ENCODE assay signal across 9 cellular contexts in the genomic region with DNA sequence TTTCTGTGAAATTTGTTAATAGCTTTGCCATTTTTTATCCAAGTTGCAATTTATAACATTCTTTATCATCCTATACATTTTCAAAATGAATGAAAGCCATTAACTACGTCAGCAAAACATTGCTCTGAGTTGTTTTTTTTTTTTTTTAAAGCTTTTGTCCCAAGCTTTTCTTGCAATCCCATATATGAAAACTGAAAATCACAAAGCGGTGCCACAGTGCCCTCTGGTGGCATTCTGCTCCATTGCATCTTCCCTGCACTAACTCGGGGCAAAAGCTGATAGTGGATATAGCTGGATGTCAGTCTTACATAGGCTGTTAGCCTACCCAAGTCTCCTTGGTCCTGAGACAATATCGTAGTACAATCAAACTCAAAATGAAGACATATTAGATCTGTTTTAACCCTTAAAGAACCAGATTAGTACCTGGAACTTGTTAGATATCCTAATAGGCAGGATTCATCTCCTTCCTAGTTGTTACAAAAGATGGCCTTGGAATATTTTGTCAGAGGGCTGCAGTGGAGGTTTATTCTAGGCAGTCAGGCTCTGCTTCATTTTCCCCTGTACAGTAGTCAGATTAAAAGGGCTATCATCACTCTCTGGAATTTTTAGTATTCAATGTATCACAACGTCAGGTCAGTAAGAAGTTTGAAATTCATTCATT.
DNase-seq lines count a peak whose midpoint lies in the region; ATAC-seq, FAIRE-seq and TF ChIP-seq lines count a peak whose summit lies in the region.
"Had no signal": no experiment of that assay in that cellular context is flagged by ENCODE, and none has a peak within 500 bp of the region (broad histone marks: within the 10 kb centered on the region; RNA-seq: fewer than 3 reads in every experiment).

No MANE protein-coding gene starts in this region.

- H3K9ac ChIP-seq in NT2/D1 (ENCODE audit: insufficient read length, low read depth) = no peak overlapping the region

- peak; percentile 71 for DNase-seq in DMS153 (lab: John Stamatoyannopoulos, UW)
- DNase-seq in HK-2 (ENCODE audit: unreplicated experiment) = peak; percentile 65
- peak; percentile 64 for DNase-seq in NT2/D1 (ENCODE audit: low read depth, low spot score)
- DNase-seq in activated T-cell treated with anti-CD3 and anti-CD28 coated beads, Interleukin-2, amount 50 U/mL, for 48 hours = peak; percentile 64 to 71
- DNase-seq in foreskin keratinocyte = peak; percentile 14 to 54
- DNase-seq in occipital lobe (lab: John Stamatoyannopoulos, UW) = peak; percentile 46
- DNase-seq in urothelium cell line (ENCODE audit: low spot score) = peak; percentile 20

- H3K36me3 ChIP-seq in NT2/D1 (ENCODE audit: insufficient read depth, insufficient read length, low read length) = no peaks in the 10 kb centered on the region

- no peak for FAIRE-seq in urothelium cell line (lab: Jason Lieb, UNC)

- no peak overlapping the region for H3K4me3 ChIP-seq in NT2/D1 (ENCODE audit: insufficient read length, low read depth)

- H3K27me3 ChIP-seq in NT2/D1 (ENCODE audit: insufficient read depth, insufficient read length) = no peaks in the 10 kb centered on the region
- no peaks in the 10 kb centered on the region for H3K27me3 ChIP-seq in foreskin keratinocyte

- no peaks in the 10 kb centered on the region for H3K9me3 ChIP-seq in NT2/D1 (ENCODE audit: insufficient read depth, low read length)

- no peak overlapping the region for H3K27ac ChIP-seq in foreskin keratinocyte

- ATAC-seq in GM19467 (IDR thresholded peaks at IDR 0.05; ENCODE audit: unreplicated experiment) (peak; percentile 65), foreskin keratinocyte (peak; percentile 80)
- ATAC-seq: activated naive CD4-positive, alpha-beta T cell treated with anti-CD3 and anti-CD28 coated beads, Interleukin-2, amount 50 U/mL, for 72 hours had no signal

- peak; percentile 83 for TF ChIP-seq CTCF in foreskin keratinocyte (conservative IDR thresholded peaks at IDR 0.05)

- no peaks in the 10 kb centered on the region for H3K4me1 ChIP-seq in NT2/D1 (ENCODE audit: insufficient read depth, insufficient read length)
- H3K4me1 ChIP-seq in foreskin keratinocyte = no peaks in the 10 kb centered on the region

Comparison
In these comparisons a context has a peak if more than half of its experiments do, and no peak if none do; other contexts are left out.
1. DNase-seq: peak in every context shown above with its lines; median percentile 71 in DMS153; 68 in activated T-cell treated with anti-CD3 and anti-CD28 coated beads, Interleukin-2, amount 50 U/mL, for 48 hours; 65 in HK-2; 64 in NT2/D1; 46 in occipital lobe; 34 in foreskin keratinocyte; 20 in urothelium cell line.